ENCODE assay signal across 8 cellular contexts in genomic region chr2:19901201-19901457, GRCh38. TPM values are rescaled to one million over a fixed set of nuclear protein-coding genes. Genes with fewer than 3 reads are reported as not detected.
A peak's percentile ranks its signal among the peaks of the same experiment; 100 is the strongest.
DNase-seq lines count a peak whose midpoint lies in the region; ATAC-seq and TF ChIP-seq lines count a peak whose summit lies in the region.

No MANE protein-coding gene starts in this region.

- TF ChIP-seq CTCF in C4-2B (conservative IDR thresholded peaks at IDR 0.05) (no peak), choroid plexus epithelial cell (conservative IDR thresholded peaks at IDR 0.05; ENCODE audit: low read depth, low read length) (no peak), mucosa of descending colon (IDR thresholded peaks at IDR 0.05) (no peak), GM10266 (IDR thresholded peaks at IDR 0.05; ENCODE audit: control insufficient read depth, insufficient read depth, low read depth, missing control alignments) (no peak)

- H3K36me3 ChIP-seq in mucosa of descending colon (ENCODE audit: low read depth) = no peaks in the 10 kb centered on the region

- no peaks in the 10 kb centered on the region for H3K9me3 ChIP-seq in mucosa of descending colon

- H3K27ac ChIP-seq in C4-2B = peak overlapping the region; percentile 93

- ATAC-seq in GM21360 (IDR thresholded peaks at IDR 0.05; ENCODE audit: unreplicated experiment) = peak; percentile 8
- peak; percentile 36 for ATAC-seq in mucosa of descending colon

- peaks cover 13% of the 10 kb centered on the region for H3K4me1 ChIP-seq in mucosa of descending colon (ENCODE audit: low read depth)

- DNase-seq in Jurkat, Clone E6-1 (ENCODE audit: low read depth, low spot score) = no peak
- DNase-seq in choroid plexus epithelial cell (ENCODE audit: low read depth) = no peak
- DNase-seq in mucosa of descending colon = no peak
- DNase-seq in GM10266 (ENCODE audit: extremely low spot score) = no peak
- DNase-seq in NCI-H2107 treated with DMSO at 0.1 percent for 48 hours (lab: John Stamatoyannopoulos, UW; ENCODE audit: unreplicated experiment) = no peak
- DNase-seq in EL = no peak

- intact Hi-C loops in mucosa of descending colon (cut with DNase I, micrococcal nuclease) = no loop called here

- peak overlapping the region; percentile 80 for H3K4me3 ChIP-seq in Jurkat, Clone E6-1 (ENCODE audit: low read length)
- peak overlapping the region; percentile 82 for H3K4me3 ChIP-seq in choroid plexus epithelial cell (ENCODE audit: low read depth, low read length)
- peak overlapping the region; percentile 78 for H3K4me3 ChIP-seq in mucosa of descending colon

RNA-seq across cellular contexts. Expression of gene TTC32, which starts 0.7 kb away (rescaled TPM):
- 15.3 TPM for polyA plus RNA-seq in Jurkat, Clone E6-1 (2012; ENCODE audit: insufficient read depth, insufficient read length)
- total RNA-seq in mucosa of descending colon = 10 to 100 TPM; 11.1 to 15.4 (median 14.0) TPM
